24 cellular contexts compared by ENCODE assay signal in the genomic region with DNA sequence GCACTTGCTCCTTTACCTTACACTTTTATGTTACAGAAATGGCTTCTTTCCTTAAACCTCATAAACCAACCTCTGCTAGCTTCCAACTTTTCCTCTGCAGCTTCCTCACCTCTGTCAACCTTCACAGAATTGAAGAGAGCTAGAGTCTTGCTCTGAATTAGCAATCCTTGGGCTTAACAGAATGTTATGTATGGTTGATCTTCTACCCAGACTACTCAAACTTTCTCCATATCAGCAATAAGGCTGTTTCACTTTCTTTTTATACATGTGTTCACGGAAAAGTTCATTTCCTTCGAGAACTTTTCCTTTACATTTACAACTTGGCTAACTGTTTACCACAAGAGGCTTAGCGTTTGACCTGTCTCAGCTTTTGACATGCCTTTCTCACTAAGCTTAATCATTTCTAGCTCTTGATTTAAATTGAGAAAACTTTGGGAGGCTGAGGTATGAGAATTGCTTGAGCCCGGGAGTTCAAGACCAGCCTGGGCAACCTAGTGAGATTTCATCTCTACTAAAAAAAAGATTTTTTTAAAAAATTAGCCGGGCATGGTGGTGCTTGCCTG.
DNase-seq lines count a peak whose midpoint lies in the region; ATAC-seq and TF ChIP-seq lines count a peak whose summit lies in the region.
"Had no signal": no experiment of that assay in that cellular context is flagged by ENCODE, and none has a peak within 500 bp of the region (broad histone marks: within the 10 kb centered on the region; RNA-seq: fewer than 3 reads in every experiment).

No MANE protein-coding gene starts in this region.

- no peaks in the 10 kb centered on the region for H3K9me3 ChIP-seq in CD4-positive, CD25-positive, alpha-beta regulatory T cell (ENCODE audit: control insufficient read depth in 2 of 2, low read length in 2 of 2)
- H3K9me3 ChIP-seq: HAP-1, MG63 had no signal

- no peak overlapping the region for H3K4me3 Mint-ChIP-seq in activated CD4-positive, alpha-beta T cell treated with anti-CD3 and anti-CD28 coated beads, Interleukin-2, amount 10 ng/mL, durations not matched to agents 7 days and 5 days
- no peak overlapping the region for H3K4me3 Mint-ChIP-seq in CD4-positive, CD25-positive, alpha-beta regulatory T cell
- peak overlapping the region; percentile 28 for H3K4me3 Mint-ChIP-seq in central memory CD8-positive, alpha-beta T cell
- H3K4me3 Mint-ChIP-seq in endothelial cell (ENCODE audit: unreplicated experiment), result no peak overlapping the region
- H3K4me3 Mint-ChIP-seq: HFFc6 had no signal

- CTCF ChIA-PET in activated CD4-positive, alpha-beta T cell treated with anti-CD3 and anti-CD28 coated beads, Interleukin-2, amount 10 ng/mL, durations not matched to agents 7 days and 5 days (lab: Charles Lee), result no interaction called here

- no peak for ATAC-seq in CD4-positive, CD25-positive, alpha-beta regulatory T cell (ENCODE audit: low read depth in 2 of 2)
- ATAC-seq in central memory CD8-positive, alpha-beta T cell (replicated peaks; ENCODE audit: extremely low read depth, poor library complexity, severe bottlenecking), result no peak
- no peak for ATAC-seq in GM21447 (IDR thresholded peaks at IDR 0.05; ENCODE audit: unreplicated experiment)

- H3K4me1 Mint-ChIP-seq in activated CD4-positive, alpha-beta T cell treated with anti-CD3 and anti-CD28 coated beads, Interleukin-2, amount 10 ng/mL, durations not matched to agents 7 days and 5 days, result peaks cover 12% of the 10 kb centered on the region
- H3K4me1 Mint-ChIP-seq in CD4-positive, CD25-positive, alpha-beta regulatory T cell, result peaks cover 0 to 2% (median 0%) of the 10 kb centered on the region in 4 donors
- H3K4me1 Mint-ChIP-seq in central memory CD8-positive, alpha-beta T cell, result peaks cover 5% of the 10 kb centered on the region
- H3K4me1 Mint-ChIP-seq in endothelial cell (ENCODE audit: unreplicated experiment), result peaks cover 3% of the 10 kb centered on the region

- peak overlapping the region; percentile 37 for H3K4me3 ChIP-seq in CD4-positive, CD25-positive, alpha-beta regulatory T cell (ENCODE audit: low read depth, low read length)
- H3K4me3 ChIP-seq: HAP-1, MG63 had no signal

- POLR2A ChIA-PET in activated CD4-positive, alpha-beta T cell treated with anti-CD3 and anti-CD28 coated beads, Interleukin-2, amount 10 ng/mL, durations not matched to agents 7 days and 5 days (lab: Charles Lee), result no interaction called here

- H3K27ac ChIP-seq in CD4-positive, CD25-positive, alpha-beta regulatory T cell (ENCODE audit: insufficient read depth, low read length, poor library complexity, severe bottlenecking), result no peak overlapping the region

- peak overlapping the region; percentile 34 for H3K27ac Mint-ChIP-seq in activated CD4-positive, alpha-beta T cell treated with anti-CD3 and anti-CD28 coated beads, Interleukin-2, amount 10 ng/mL, durations not matched to agents 7 days and 5 days
- peak overlapping the region in 1 of 3 donors; percentile 38 for H3K27ac Mint-ChIP-seq in CD4-positive, CD25-positive, alpha-beta regulatory T cell
- H3K27ac Mint-ChIP-seq in central memory CD8-positive, alpha-beta T cell (ENCODE audit: low read depth), result no peak overlapping the region
- no peak overlapping the region for H3K27ac Mint-ChIP-seq in endothelial cell (ENCODE audit: unreplicated experiment)
- H3K27ac Mint-ChIP-seq: HFFc6 had no signal

- no peaks in the 10 kb centered on the region for H3K27me3 ChIP-seq in CD4-positive, CD25-positive, alpha-beta regulatory T cell (ENCODE audit: control insufficient read depth, insufficient read depth, low read length)
- H3K27me3 ChIP-seq: MG63 had no signal

- H3K36me3 Mint-ChIP-seq in activated CD4-positive, alpha-beta T cell treated with anti-CD3 and anti-CD28 coated beads, Interleukin-2, amount 10 ng/mL, durations not matched to agents 7 days and 5 days (ENCODE audit: low read depth), result no peaks in the 10 kb centered on the region
- no peaks in the 10 kb centered on the region for H3K36me3 Mint-ChIP-seq in CD4-positive, CD25-positive, alpha-beta regulatory T cell
- no peaks in the 10 kb centered on the region for H3K36me3 Mint-ChIP-seq in central memory CD8-positive, alpha-beta T cell (ENCODE audit: insufficient read depth)
- H3K36me3 Mint-ChIP-seq in endothelial cell (ENCODE audit: low read depth, unreplicated experiment), result no peaks in the 10 kb centered on the region
- H3K36me3 Mint-ChIP-seq: CD4-positive, alpha-beta memory T cell had no signal

- TF ChIP-seq CTCF in endothelial cell (IDR thresholded peaks at IDR 0.05; ENCODE audit: unreplicated experiment), result no peak

- no peaks in the 10 kb centered on the region for H3K9me3 Mint-ChIP-seq in activated CD4-positive, alpha-beta T cell treated with anti-CD3 and anti-CD28 coated beads, Interleukin-2, amount 10 ng/mL, durations not matched to agents 7 days and 5 days
- peaks cover 0 to 2% (median 0%) of the 10 kb centered on the region in 7 donors for H3K9me3 Mint-ChIP-seq in CD4-positive, CD25-positive, alpha-beta regulatory T cell
- no peaks in the 10 kb centered on the region for H3K9me3 Mint-ChIP-seq in central memory CD8-positive, alpha-beta T cell
- no peaks in the 10 kb centered on the region for H3K9me3 Mint-ChIP-seq in endothelial cell (ENCODE audit: unreplicated experiment)
- H3K9me3 Mint-ChIP-seq: CD4-positive, alpha-beta memory T cell; HFFc6 had no signal

- DNase-seq in activated CD4-positive, alpha-beta T cell treated with anti-CD3 and anti-CD28 coated beads, Interleukin-2, amount 10 ng/mL, durations not matched to agents 7 days and 5 days, result no peak
- no peak for DNase-seq in activated CD4-positive, alpha-beta T cell treated with anti-CD3 and anti-CD28 coated beads, Interleukin-2, amount 50 U/mL, for 4 hours
- no peak for DNase-seq in CD4-positive, CD25-positive, alpha-beta regulatory T cell
- DNase-seq in OCI-M1 (lab: John Stamatoyannopoulos, UW), result peak; percentile 5
- DNase-seq in central memory CD8-positive, alpha-beta T cell (ENCODE audit: low spot score in 2 of 2), result no peak
- DNase-seq in endothelial cell (ENCODE audit: low spot score), result no peak
- no peak for DNase-seq in NOMO-1 treated with dmso at 0.1 percent for 144 hours (lab: John Stamatoyannopoulos, UW; ENCODE audit: unreplicated experiment)
- DNase-seq: CD4-positive, alpha-beta memory T cell; COR-L47; GOT3; HFFc6; KBM-7; MG63; NCI-H1048; NCI-H1417 treated with DMSO at 0.1 percent for 48 hours; NCI-H1694 treated with DMSO at 0.1 percent for 48 hours; NCI-H2081 treated with DMSO at 0.1 percent for 48 hours; NCI-H2171; NCI-H345; NCI-H524; NCI-H748 treated with DMSO at 0.1 percent for 48 hours; SHP77 treated with DMSO at 0.1 percent for 48 hours had no signal

- no peaks in the 10 kb centered on the region for H3K4me1 ChIP-seq in CD4-positive, CD25-positive, alpha-beta regulatory T cell (ENCODE audit: control insufficient read depth, insufficient read depth, low read length, poor library complexity, severe bottlenecking)
- H3K4me1 ChIP-seq: HAP-1 had no signal

- peaks cover 21% of the 10 kb centered on the region for H3K27me3 Mint-ChIP-seq in activated CD4-positive, alpha-beta T cell treated with anti-CD3 and anti-CD28 coated beads, Interleukin-2, amount 10 ng/mL, durations not matched to agents 7 days and 5 days
- peaks cover 37% of the 10 kb centered on the region for H3K27me3 Mint-ChIP-seq in CD4-positive, CD25-positive, alpha-beta regulatory T cell
- peaks cover 32% of the 10 kb centered on the region for H3K27me3 Mint-ChIP-seq in central memory CD8-positive, alpha-beta T cell
- no peaks in the 10 kb centered on the region for H3K27me3 Mint-ChIP-seq in endothelial cell (ENCODE audit: unreplicated experiment)

- no peaks in the 10 kb centered on the region for H3K36me3 ChIP-seq in CD4-positive, CD25-positive, alpha-beta regulatory T cell (ENCODE audit: control insufficient read depth, insufficient read depth, low read length)
- H3K36me3 ChIP-seq: HAP-1, MG63 had no signal
